ENCODE assay signal across 11 cellular contexts in genomic region chr4:39565925-39566630, GRCh38. TPM values are rescaled to one million over a fixed set of nuclear protein-coding genes. Genes with fewer than 3 reads are reported as not detected.
DNase-seq lines count a peak whose midpoint lies in the region; ATAC-seq and TF ChIP-seq lines count a peak whose summit lies in the region.
"Had no signal": no experiment of that assay in that cellular context is flagged by ENCODE, and none has a peak within 500 bp of the region (broad histone marks: within the 10 kb centered on the region; RNA-seq: fewer than 3 reads in every experiment).

No MANE protein-coding gene starts in this region.

- no peaks in the 10 kb centered on the region for H3K4me1 ChIP-seq in ovary (ENCODE audit: insufficient read depth)

- no peaks in the 10 kb centered on the region for H3K9me3 ChIP-seq in ovary

- no peak for TF ChIP-seq POLR2A in ovary (IDR thresholded peaks at IDR 0.05)

- no peak overlapping the region for H3K4me3 Mint-ChIP-seq in stimulated activated effector memory CD8-positive, alpha-beta T cell treated with anti-CD3 and anti-CD28 coated beads, Interleukin-12 subunit alpha, Interleukin-12 subunit beta, amount 100 ng/mL, for 72 hours
- H3K4me3 Mint-ChIP-seq: activated T-helper 17 cell treated with anti-CD3 and anti-CD28 coated beads, Interleukin-2, amount 50 U/mL, for 72 hours; naive B cell had no signal

- H3K4me3 ChIP-seq in ovary = no peak overlapping the region

- no peaks in the 10 kb centered on the region for H3K36me3 Mint-ChIP-seq in stimulated activated effector memory CD8-positive, alpha-beta T cell treated with anti-CD3 and anti-CD28 coated beads, Interleukin-12 subunit alpha, Interleukin-12 subunit beta, amount 100 ng/mL, for 72 hours

- TF ChIP-seq EP300 in ovary (IDR thresholded peaks at IDR 0.05) = no peak

- no peak for TF ChIP-seq CTCF in ovary (IDR thresholded peaks at IDR 0.05)

- H3K36me3 ChIP-seq in ovary = no peaks in the 10 kb centered on the region

- H3K27ac ChIP-seq in substantia nigra (ENCODE audit: low read depth, low read length, poor library complexity, severe bottlenecking) (no peak overlapping the region), ovary (no peak overlapping the region)

- DNase-seq in Daoy (ENCODE audit: low read depth) (peak; percentile 70), RKO (ENCODE audit: low spot score) (peak; percentile 89), fibroblast of gingiva (ENCODE audit: low read depth) (peak; percentile 31), pulmonary artery endothelial cell (ENCODE audit: low read depth, low spot score) (peak; percentile 35), HK-2 (ENCODE audit: unreplicated experiment) (no peak), substantia nigra (lab: John Stamatoyannopoulos, UW) (no peak), ovary (no peak)
- DNase-seq in stimulated activated effector memory CD8-positive, alpha-beta T cell treated with anti-CD3 and anti-CD28 coated beads, Interleukin-12 subunit alpha, Interleukin-12 subunit beta, amount 100 ng/mL, for 72 hours (ENCODE audit: low spot score in 2 of 2) = no peak
- DNase-seq: DMS 273 treated with DMSO at 0.1 percent for 48 hours, naive B cell had no signal

- WGBS in ovary, 3 donors = 84 to 96% (median 88%) methylated on average over 6 of the region's 6 CpGs

- ATAC-seq in stimulated activated effector memory CD8-positive, alpha-beta T cell treated with anti-CD3 and anti-CD28 coated beads, Interleukin-12 subunit alpha, Interleukin-12 subunit beta, amount 100 ng/mL, for 72 hours = no peak
- ATAC-seq: activated T-helper 17 cell treated with anti-CD3 and anti-CD28 coated beads, Interleukin-2, amount 50 U/mL, for 72 hours had no signal

- peaks cover 6% of the 10 kb centered on the region for H3K4me1 Mint-ChIP-seq in stimulated activated effector memory CD8-positive, alpha-beta T cell treated with anti-CD3 and anti-CD28 coated beads, Interleukin-12 subunit alpha, Interleukin-12 subunit beta, amount 100 ng/mL, for 72 hours

- H3K27ac Mint-ChIP-seq in stimulated activated effector memory CD8-positive, alpha-beta T cell treated with anti-CD3 and anti-CD28 coated beads, Interleukin-12 subunit alpha, Interleukin-12 subunit beta, amount 100 ng/mL, for 72 hours = no peak overlapping the region
- H3K27ac Mint-ChIP-seq: activated T-helper 17 cell treated with anti-CD3 and anti-CD28 coated beads, Interleukin-2, amount 50 U/mL, for 72 hours had no signal

- H3K9me3 Mint-ChIP-seq in stimulated activated effector memory CD8-positive, alpha-beta T cell treated with anti-CD3 and anti-CD28 coated beads, Interleukin-12 subunit alpha, Interleukin-12 subunit beta, amount 100 ng/mL, for 72 hours = no peaks in the 10 kb centered on the region
- H3K9me3 Mint-ChIP-seq: activated T-helper 17 cell treated with anti-CD3 and anti-CD28 coated beads, Interleukin-2, amount 50 U/mL, for 72 hours had no signal

- intact Hi-C loops in ovary (cut with DNase I) = no loop called here

- H3K27me3 ChIP-seq in ovary = no peaks in the 10 kb centered on the region

RNA-seq across cellular contexts. Expression of gene UGDH, which starts 38.8 kb away (rescaled TPM):
- 54.9 and 90.9 TPM in 2 replicates for total RNA-seq in Daoy (2014; rRNA removed; shearing (Covaris generic))
- total RNA-seq in pulmonary artery endothelial cell (81.4 and 110 TPM in 2 replicates), ovary (100 to 1,000 TPM in 1 of 7 donors, 10 to 100 TPM in 6; 47.2 to 106 (median 70.1) TPM)
- 10 to 100 TPM; 18.3 to 32.7 TPM for polyA plus RNA-seq in ovary

Comparison
In these comparisons a context has a peak if more than half of its experiments do, and no peak if none do; other contexts are left out.
1. DNase-seq: peak in Daoy (single experiment), RKO (single experiment), fibroblast of gingiva (single experiment) and pulmonary artery endothelial cell (single experiment); none in HK-2 (single experiment), substantia nigra (0 of 49), stimulated activated effector memory CD8-positive, alpha-beta T cell treated with anti-CD3 and anti-CD28 coated beads, Interleukin-12 subunit alpha, Interleukin-12 subunit beta, amount 100 ng/mL, for 72 hours (0 of 2) and ovary (0 of 5).